ENCODE assay signal across 2 cellular contexts in the genomic region with DNA sequence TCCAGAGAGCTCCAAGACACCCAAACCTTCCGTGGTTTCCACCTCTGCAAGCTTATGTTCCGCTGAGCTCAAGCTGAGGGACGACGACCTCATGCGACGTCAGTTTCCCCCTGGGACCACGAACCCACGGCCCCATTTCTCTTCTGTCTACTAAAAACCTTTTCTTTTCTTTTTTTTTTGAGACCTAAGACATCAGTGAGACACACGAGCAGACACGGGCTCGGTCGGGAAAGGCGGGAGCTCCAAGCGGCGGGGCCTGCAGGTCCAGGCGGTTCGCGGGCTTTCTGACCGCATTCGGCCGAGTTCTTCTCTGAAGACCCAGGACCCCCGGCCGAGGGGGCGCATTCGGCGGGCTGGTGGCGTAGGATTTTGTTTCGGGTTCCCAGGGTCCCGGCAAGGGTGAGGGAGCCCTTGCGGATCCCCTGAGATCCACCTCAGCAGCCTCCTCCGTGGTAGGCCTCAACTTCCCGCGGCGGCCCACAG.
TF ChIP-seq lines count a peak whose summit lies in the region.

No MANE protein-coding gene starts in this region.

TF ChIP-seq in GM23338, 12 proteins besides CTCF, POLR2A, EP300 and RAD21 (continued from another document and continues in another):
- TF ChIP-seq, protein P1, sequence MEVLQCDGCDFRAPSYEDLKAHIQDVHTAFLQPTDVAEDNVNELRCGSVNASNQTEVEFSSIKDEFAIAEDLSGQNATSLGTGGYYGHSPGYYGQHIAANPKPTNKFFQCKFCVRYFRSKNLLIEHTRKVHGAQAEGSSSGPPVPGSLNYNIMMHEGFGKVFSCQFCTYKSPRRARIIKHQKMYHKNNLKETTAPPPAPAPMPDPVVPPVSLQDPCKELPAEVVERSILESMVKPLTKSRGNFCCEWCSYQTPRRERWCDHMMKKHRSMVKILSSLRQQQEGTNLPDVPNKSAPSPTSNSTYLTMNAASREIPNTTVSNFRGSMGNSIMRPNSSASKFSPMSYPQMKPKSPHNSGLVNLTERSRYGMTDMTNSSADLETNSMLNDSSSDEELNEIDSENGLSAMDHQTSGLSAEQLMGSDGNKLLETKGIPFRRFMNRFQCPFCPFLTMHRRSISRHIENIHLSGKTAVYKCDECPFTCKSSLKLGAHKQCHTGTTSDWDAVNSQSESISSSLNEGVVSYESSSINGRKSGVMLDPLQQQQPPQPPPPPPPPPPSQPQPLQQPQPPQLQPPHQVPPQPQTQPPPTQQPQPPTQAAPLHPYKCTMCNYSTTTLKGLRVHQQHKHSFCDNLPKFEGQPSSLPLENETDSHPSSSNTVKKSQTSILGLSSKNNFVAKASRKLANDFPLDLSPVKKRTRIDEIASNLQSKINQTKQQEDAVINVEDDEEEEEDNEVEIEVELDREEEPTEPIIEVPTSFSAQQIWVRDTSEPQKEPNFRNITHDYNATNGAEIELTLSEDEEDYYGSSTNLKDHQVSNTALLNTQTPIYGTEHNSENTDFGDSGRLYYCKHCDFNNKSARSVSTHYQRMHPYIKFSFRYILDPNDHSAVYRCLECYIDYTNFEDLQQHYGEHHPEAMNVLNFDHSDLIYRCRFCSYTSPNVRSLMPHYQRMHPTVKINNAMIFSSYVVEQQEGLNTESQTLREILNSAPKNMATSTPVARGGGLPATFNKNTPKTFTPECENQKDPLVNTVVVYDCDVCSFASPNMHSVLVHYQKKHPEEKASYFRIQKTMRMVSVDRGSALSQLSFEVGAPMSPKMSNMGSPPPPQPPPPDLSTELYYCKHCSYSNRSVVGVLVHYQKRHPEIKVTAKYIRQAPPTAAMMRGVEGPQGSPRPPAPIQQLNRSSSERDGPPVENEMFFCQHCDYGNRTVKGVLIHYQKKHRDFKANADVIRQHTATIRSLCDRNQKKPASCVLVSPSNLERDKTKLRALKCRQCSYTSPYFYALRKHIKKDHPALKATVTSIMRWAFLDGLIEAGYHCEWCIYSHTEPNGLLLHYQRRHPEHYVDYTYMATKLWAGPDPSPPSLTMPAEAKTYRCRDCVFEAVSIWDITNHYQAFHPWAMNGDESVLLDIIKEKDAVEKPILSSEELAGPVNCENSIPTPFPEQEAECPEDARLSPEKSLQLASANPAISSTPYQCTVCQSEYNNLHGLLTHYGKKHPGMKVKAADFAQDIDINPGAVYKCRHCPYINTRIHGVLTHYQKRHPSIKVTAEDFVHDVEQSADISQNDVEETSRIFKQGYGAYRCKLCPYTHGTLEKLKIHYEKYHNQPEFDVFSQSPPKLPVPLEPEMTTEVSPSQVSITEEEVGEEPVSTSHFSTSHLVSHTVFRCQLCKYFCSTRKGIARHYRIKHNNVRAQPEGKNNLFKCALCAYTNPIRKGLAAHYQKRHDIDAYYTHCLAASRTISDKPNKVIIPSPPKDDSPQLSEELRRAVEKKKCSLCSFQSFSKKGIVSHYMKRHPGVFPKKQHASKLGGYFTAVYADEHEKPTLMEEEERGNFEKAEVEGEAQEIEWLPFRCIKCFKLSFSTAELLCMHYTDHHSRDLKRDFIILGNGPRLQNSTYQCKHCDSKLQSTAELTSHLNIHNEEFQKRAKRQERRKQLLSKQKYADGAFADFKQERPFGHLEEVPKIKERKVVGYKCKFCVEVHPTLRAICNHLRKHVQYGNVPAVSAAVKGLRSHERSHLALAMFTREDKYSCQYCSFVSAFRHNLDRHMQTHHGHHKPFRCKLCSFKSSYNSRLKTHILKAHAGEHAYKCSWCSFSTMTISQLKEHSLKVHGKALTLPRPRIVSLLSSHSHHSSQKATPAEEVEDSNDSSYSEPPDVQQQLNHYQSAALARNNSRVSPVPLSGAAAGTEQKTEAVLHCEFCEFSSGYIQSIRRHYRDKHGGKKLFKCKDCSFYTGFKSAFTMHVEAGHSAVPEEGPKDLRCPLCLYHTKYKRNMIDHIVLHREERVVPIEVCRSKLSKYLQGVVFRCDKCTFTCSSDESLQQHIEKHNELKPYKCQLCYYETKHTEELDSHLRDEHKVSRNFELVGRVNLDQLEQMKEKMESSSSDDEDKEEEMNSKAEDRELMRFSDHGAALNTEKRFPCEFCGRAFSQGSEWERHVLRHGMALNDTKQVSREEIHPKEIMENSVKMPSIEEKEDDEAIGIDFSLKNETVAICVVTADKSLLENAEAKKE (CRISPR knock-in tag; IDR thresholded peaks at IDR 0.05) = no peak
- TF ChIP-seq STAT1 (IDR thresholded peaks at IDR 0.05; ENCODE audit: unreplicated experiment) = no peak
- no peak for TF ChIP-seq POLR2AphosphoS5 (IDR thresholded peaks at IDR 0.05; ENCODE audit: low read depth)
- no peak for TF ChIP-seq JUNB (IDR thresholded peaks at IDR 0.05; ENCODE audit: unreplicated experiment)
- TF ChIP-seq ZNF114 (CRISPR knock-in tag; IDR thresholded peaks at IDR 0.05) = no peak
- TF ChIP-seq CREB1 (CRISPR knock-in tag; IDR thresholded peaks at IDR 0.05; ENCODE audit: low read depth) = no peak
- no peak for TF ChIP-seq ZNF331 (CRISPR knock-in tag; IDR thresholded peaks at IDR 0.05; ENCODE audit: low read depth)
- no peak for TF ChIP-seq EZH2 (IDR thresholded peaks at IDR 0.05; ENCODE audit: low read depth, unreplicated experiment)
- no peak for TF ChIP-seq NANOG (IDR thresholded peaks at IDR 0.05; ENCODE audit: borderline replicate concordance)
- TF ChIP-seq, protein P2, sequence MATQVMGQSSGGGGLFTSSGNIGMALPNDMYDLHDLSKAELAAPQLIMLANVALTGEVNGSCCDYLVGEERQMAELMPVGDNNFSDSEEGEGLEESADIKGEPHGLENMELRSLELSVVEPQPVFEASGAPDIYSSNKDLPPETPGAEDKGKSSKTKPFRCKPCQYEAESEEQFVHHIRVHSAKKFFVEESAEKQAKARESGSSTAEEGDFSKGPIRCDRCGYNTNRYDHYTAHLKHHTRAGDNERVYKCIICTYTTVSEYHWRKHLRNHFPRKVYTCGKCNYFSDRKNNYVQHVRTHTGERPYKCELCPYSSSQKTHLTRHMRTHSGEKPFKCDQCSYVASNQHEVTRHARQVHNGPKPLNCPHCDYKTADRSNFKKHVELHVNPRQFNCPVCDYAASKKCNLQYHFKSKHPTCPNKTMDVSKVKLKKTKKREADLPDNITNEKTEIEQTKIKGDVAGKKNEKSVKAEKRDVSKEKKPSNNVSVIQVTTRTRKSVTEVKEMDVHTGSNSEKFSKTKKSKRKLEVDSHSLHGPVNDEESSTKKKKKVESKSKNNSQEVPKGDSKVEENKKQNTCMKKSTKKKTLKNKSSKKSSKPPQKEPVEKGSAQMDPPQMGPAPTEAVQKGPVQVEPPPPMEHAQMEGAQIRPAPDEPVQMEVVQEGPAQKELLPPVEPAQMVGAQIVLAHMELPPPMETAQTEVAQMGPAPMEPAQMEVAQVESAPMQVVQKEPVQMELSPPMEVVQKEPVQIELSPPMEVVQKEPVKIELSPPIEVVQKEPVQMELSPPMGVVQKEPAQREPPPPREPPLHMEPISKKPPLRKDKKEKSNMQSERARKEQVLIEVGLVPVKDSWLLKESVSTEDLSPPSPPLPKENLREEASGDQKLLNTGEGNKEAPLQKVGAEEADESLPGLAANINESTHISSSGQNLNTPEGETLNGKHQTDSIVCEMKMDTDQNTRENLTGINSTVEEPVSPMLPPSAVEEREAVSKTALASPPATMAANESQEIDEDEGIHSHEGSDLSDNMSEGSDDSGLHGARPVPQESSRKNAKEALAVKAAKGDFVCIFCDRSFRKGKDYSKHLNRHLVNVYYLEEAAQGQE (IDR thresholded peaks at IDR 0.05; ENCODE audit: unreplicated experiment) = no peak

TF ChIP-seq in SK-N-SH, 30 proteins besides CTCF, POLR2A, EP300 and RAD21 (continued from another document):
- TF ChIP-seq, protein P3, sequence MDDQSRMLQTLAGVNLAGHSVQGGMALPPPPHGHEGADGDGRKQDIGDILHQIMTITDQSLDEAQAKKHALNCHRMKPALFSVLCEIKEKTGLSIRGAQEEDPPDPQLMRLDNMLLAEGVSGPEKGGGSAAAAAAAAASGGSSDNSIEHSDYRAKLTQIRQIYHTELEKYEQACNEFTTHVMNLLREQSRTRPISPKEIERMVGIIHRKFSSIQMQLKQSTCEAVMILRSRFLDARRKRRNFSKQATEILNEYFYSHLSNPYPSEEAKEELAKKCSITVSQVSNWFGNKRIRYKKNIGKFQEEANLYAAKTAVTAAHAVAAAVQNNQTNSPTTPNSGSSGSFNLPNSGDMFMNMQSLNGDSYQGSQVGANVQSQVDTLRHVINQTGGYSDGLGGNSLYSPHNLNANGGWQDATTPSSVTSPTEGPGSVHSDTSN (IDR thresholded peaks at IDR 0.05) = no peak
- TF ChIP-seq, protein P4, sequence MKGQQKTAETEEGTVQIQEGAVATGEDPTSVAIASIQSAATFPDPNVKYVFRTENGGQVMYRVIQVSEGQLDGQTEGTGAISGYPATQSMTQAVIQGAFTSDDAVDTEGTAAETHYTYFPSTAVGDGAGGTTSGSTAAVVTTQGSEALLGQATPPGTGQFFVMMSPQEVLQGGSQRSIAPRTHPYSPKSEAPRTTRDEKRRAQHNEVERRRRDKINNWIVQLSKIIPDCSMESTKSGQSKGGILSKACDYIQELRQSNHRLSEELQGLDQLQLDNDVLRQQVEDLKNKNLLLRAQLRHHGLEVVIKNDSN (IDR thresholded peaks at IDR 0.05; ENCODE audit: borderline replicate concordance, low read depth) = no peak
- TF ChIP-seq JUND (IDR thresholded peaks at IDR 0.05) (no peak), RCOR1 (IDR thresholded peaks at IDR 0.05; ENCODE audit: low read length) (no peak)
